ENCODE assay signal across 12 cellular contexts in the genomic region with DNA sequence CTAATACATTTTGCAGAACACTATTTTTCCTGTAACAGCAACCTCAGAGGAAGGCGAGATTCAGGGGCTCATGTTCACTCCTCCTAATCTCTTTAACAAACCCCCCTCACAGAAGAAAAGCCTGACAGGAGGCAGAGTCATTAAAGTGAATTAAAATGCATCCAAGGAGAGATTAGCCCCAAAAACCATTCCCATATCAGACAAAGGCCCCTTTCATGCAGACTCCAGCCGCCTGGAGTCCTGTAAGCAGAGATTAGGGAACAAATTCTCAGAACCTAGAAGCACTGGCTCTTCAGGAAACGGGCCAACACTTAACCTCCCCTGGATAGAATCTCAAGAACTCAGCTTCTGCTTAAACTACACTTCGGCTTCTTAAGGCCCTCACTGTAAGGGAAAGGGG.
DNase-seq lines count a peak whose midpoint lies in the region; ATAC-seq and TF ChIP-seq lines count a peak whose summit lies in the region.
"Had no signal": no experiment of that assay in that cellular context is flagged by ENCODE, and none has a peak within 500 bp of the region (broad histone marks: within the 10 kb centered on the region; RNA-seq: fewer than 3 reads in every experiment).

No MANE protein-coding gene starts in this region.

- H3K4me1 ChIP-seq in neural progenitor cell (peaks cover 28% of the 10 kb centered on the region), uterus (peaks cover 0 to 6% of the 10 kb centered on the region in 2 donors)

- no peaks in the 10 kb centered on the region for H3K36me3 Mint-ChIP-seq in neural progenitor cell

- H3K36me3 ChIP-seq in neural progenitor cell, result no peaks in the 10 kb centered on the region
- H3K36me3 ChIP-seq in uterus, result no peaks in the 10 kb centered on the region
- H3K36me3 ChIP-seq: adrenal gland had no signal

- H3K4me3 ChIP-seq in neural progenitor cell (peak overlapping the region; percentile 18), uterus (no peak overlapping the region)
- H3K4me3 ChIP-seq: adrenal gland had no signal

- H3K27ac ChIP-seq in neural progenitor cell (peak overlapping the region; percentile 90), uterus (peak overlapping the region; percentile 35 to 61)

- peak overlapping the region; percentile 97 for H3K27ac Mint-ChIP-seq in neural progenitor cell
- H3K27ac Mint-ChIP-seq: activated B cell treated with CpG ODN at 0.5 μM for 24 hours; CD8-positive, alpha-beta memory T cell had no signal

- H4K20me1 ChIP-seq in neural progenitor cell (ENCODE audit: low read depth), result peaks cover 23% of the 10 kb centered on the region

- DNase-seq in Right ventricle myocardium inferior (ENCODE audit: missing footprints), result no peak
- DNase-seq in cardiac septum (ENCODE audit: low spot score), result no peak
- DNase-seq in Right ventricle myocardium superior, result no peak
- DNase-seq in neural progenitor cell (ENCODE audit: low spot score), result peak; percentile 84
- DNase-seq in uterus, result no peak
- no peak for DNase-seq in erythroblast (lab: John Stamatoyannopoulos, UW)
- no peak for DNase-seq in activated CD4-positive, alpha-beta T cell treated with anti-CD3 and anti-CD28 coated beads, Interleukin-2, amount 50 U/mL, for 1 hour
- no peak for DNase-seq in stimulated activated CD4-positive, alpha-beta T cell treated with anti-CD3 and anti-CD28 coated beads, Interleukin-4, amount 100 ng/mL, for 1 hour
- DNase-seq: activated B cell treated with CpG ODN at 0.5 μM for 24 hours; CD8-positive, alpha-beta memory T cell; NCI-H2081 treated with DMSO at 0.1 percent for 48 hours had no signal

- peaks cover 10% of the 10 kb centered on the region for H3K27me3 Mint-ChIP-seq in neural progenitor cell (ENCODE audit: insufficient read depth, low read depth)
- H3K27me3 Mint-ChIP-seq: activated B cell treated with CpG ODN at 0.5 μM for 24 hours had no signal

- peaks cover 29% of the 10 kb centered on the region for H3F3A ChIP-seq in neural progenitor cell (ENCODE audit: low read depth)

- H2AFZ ChIP-seq in neural progenitor cell (replicated peaks), result no peak overlapping the region

- H3K9me3 ChIP-seq in neural progenitor cell (ENCODE audit: low read depth), result no peaks in the 10 kb centered on the region
- H3K9me3 ChIP-seq in uterus, result no peaks in the 10 kb centered on the region
- H3K9me3 ChIP-seq: adrenal gland had no signal

- no peak overlapping the region for H3K9ac ChIP-seq in neural progenitor cell

- ATAC-seq in Right ventricle myocardium inferior (peak; percentile 56), Right ventricle myocardium superior (ENCODE audit: poor library complexity) (peak; percentile 47)

- H3K4me3 Mint-ChIP-seq in neural progenitor cell, result no peak overlapping the region
- H3K4me3 Mint-ChIP-seq: activated B cell treated with CpG ODN at 0.5 μM for 24 hours; CD8-positive, alpha-beta memory T cell had no signal

- H3K4me1 Mint-ChIP-seq in neural progenitor cell, result peaks cover 44% of the 10 kb centered on the region
- H3K4me1 Mint-ChIP-seq: activated B cell treated with CpG ODN at 0.5 μM for 24 hours; CD8-positive, alpha-beta memory T cell had no signal

- TF ChIP-seq CTCF in neural progenitor cell (IDR thresholded peaks at IDR 0.05), result no peak
- no peak for TF ChIP-seq CTCF in uterus (IDR thresholded peaks at IDR 0.05)

- peaks cover 2% of the 10 kb centered on the region for H3K9me3 Mint-ChIP-seq in neural progenitor cell
- H3K9me3 Mint-ChIP-seq: activated B cell treated with CpG ODN at 0.5 μM for 24 hours had no signal

- H3K27me3 ChIP-seq in neural progenitor cell (peaks cover 18% of the 10 kb centered on the region), uterus (no peaks in the 10 kb centered on the region)
- H3K27me3 ChIP-seq: adrenal gland had no signal

- no peaks in the 10 kb centered on the region for H3K79me2 ChIP-seq in neural progenitor cell (ENCODE audit: low read depth)

- TF ChIP-seq POLR2A in uterus (IDR thresholded peaks at IDR 0.05) (no peak), erythroblast (IDR thresholded peaks at IDR 0.05; ENCODE audit: low read length) (no peak)

- intact Hi-C loops in Right ventricle myocardium inferior (cut with DNase I), result no loop called here
- intact Hi-C loops in cardiac septum (cut with DNase I), result loop anchor here (5.0 kb wide), 2 partner anchors 90 to 535 kb away; no protein-coding TSS in a partner anchor
- intact Hi-C loops in Right ventricle myocardium superior (cut with DNase I), result no loop called here
- intact Hi-C loops in uterus (cut with DNase I; ENCODE audit: low total_unique reads), result no loop called here

- peak overlapping the region; percentile 63 for H3K4me2 ChIP-seq in neural progenitor cell
